29 cellular contexts compared by ENCODE assay signal in genomic region chr12:32907166-32907565, GRCh38.
"Had no signal": no experiment of that assay in that cellular context is flagged by ENCODE, and none has a peak within 500 bp of the region (broad histone marks: within the 10 kb centered on the region; RNA-seq: fewer than 3 reads in every experiment).

No MANE protein-coding gene starts in this region.

- H3K27ac ChIP-seq: heart right ventricle, left lung, neural progenitor cell, parathyroid adenoma, stomach, testis, tibial artery, upper lobe of left lung had no signal

- H3K36me3 Mint-ChIP-seq: mesothelial cell of epicardium; naive thymus-derived CD4-positive, alpha-beta T cell; neural progenitor cell had no signal

- H3K4me3 Mint-ChIP-seq: mesothelial cell of epicardium; naive thymus-derived CD4-positive, alpha-beta T cell; nephron; neural progenitor cell had no signal

- H3K4me3 ChIP-seq: esophagus squamous epithelium, heart right ventricle, left lung, mucosa of descending colon, neural progenitor cell, smooth muscle cell, stomach, testis, tibial artery, upper lobe of left lung had no signal

- H3K27me3 ChIP-seq: esophagus squamous epithelium, heart right ventricle, neural progenitor cell, stomach, testis, tibial artery, upper lobe of left lung had no signal

- ATAC-seq: heart right ventricle; left cardiac atrium; left lung; naive thymus-derived CD4-positive, alpha-beta T cell had no signal

- H3K27ac Mint-ChIP-seq: mesothelial cell of epicardium; naive thymus-derived CD4-positive, alpha-beta T cell; nephron; neural progenitor cell; progenitor cell of endocrine pancreas had no signal

- DNase-seq: effector memory CD4-positive, alpha-beta T cell; erythroblast; esophagus squamous epithelium; foreskin melanocyte; glutamatergic neuron; heart right ventricle; hippocampal formation; left cardiac atrium; left lung; mesenchymal stem cell; naive thymus-derived CD4-positive, alpha-beta T cell; stimulated activated CD4-positive, alpha-beta T cell treated with anti-CD3 and anti-CD28 coated beads, Interleukin-12 subunit alpha, Interleukin-12 subunit beta, amount 100 ng/mL, for 4 hours; stimulated activated CD4-positive, alpha-beta T cell treated with anti-CD3 and anti-CD28 coated beads, Interleukin-1b, Interleukin-23, amount 100 ng/mL, for 48 hours; stimulated activated CD4-positive, alpha-beta T cell treated with anti-CD3 and anti-CD28 coated beads, Interleukin-4, amount 100 ng/mL, for 1 hour; stimulated activated CD8-positive, alpha-beta memory T cell treated with anti-CD3 and anti-CD28 coated beads, Interleukin-4, amount 100 ng/mL, for 48 hours; stimulated activated naive CD4-positive, alpha-beta T cell treated with Interleukin-2 at 50 U/mL for 16 hours; stomach; testis; tibial artery; upper lobe of left lung had no signal

- FAIRE-seq: islet of Langerhans, urothelium cell line had no signal

- H3K27me3 Mint-ChIP-seq: progenitor cell of endocrine pancreas had no signal

- H2AFZ ChIP-seq: neural progenitor cell, parathyroid adenoma had no signal

- H3K79me2 ChIP-seq: parathyroid adenoma had no signal

- H3K9ac ChIP-seq: neural progenitor cell, parathyroid adenoma had no signal

- H3K9me3 ChIP-seq: esophagus squamous epithelium, heart right ventricle, left lung, mucosa of descending colon, testis, tibial artery, upper lobe of left lung had no signal

- H3K36me3 ChIP-seq: esophagus squamous epithelium, heart right ventricle, left lung, neural progenitor cell, stomach, tibial artery, upper lobe of left lung had no signal

- H3K9me3 Mint-ChIP-seq: mesothelial cell of epicardium, nephron, neural progenitor cell had no signal

- H3K4me1 Mint-ChIP-seq: naive thymus-derived CD4-positive, alpha-beta T cell; nephron; neural progenitor cell had no signal

- H3K4me2 ChIP-seq: neural progenitor cell, smooth muscle cell had no signal

- H3K4me1 ChIP-seq: left lung, neural progenitor cell, parathyroid adenoma, testis, tibial artery, upper lobe of left lung had no signal
